ENCODE assay signal across 1 cellular context in the genomic region with DNA sequence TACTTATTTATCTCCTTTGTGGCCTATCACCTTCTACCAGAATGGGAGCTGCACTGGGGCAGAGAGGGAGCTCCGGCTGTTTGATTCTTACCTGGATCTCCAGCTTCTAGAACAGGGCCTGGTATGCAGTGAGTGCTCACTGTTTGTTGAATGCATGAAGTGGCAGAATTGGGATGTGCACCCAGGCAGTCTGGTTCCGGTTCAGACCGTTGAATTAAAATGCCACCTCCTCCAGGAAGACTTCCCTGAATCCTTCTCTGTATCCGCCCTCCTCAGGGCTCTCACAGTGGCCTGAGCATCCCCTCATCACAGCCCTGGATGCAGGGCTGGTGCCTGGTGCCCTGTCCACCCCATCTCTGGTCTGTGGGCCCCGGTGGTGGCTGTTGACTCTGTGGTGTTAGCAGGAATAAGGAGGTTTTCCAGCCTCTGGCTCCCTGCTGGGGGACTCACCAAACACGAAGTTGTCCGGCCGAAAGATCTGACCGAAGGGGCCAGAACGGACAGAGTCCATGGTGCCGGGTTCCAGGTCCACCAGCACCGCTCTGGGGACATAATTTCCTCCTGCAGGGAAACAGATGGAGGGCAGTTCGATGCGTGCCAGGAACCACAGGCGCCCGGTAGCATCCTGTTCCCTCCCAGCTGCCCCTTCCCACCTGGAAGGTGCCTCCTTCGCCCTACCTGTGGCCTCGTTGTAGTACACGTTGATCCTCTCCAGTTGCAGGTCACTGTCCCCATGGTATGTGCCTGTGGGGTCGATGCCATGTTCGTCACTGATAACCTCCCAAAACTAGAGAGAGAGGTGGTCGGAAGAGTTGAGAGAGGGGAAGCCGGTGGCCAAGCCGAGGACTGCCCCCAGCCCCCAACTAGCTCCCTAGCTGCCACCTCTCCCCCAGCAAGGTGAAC.
TF ChIP-seq lines count a peak whose summit lies in the region.

No MANE protein-coding gene starts in this region.

TF ChIP-seq in GM23338, 12 proteins besides CTCF, POLR2A, EP300 and RAD21 (continued from another document):
- TF ChIP-seq, protein P1, sequence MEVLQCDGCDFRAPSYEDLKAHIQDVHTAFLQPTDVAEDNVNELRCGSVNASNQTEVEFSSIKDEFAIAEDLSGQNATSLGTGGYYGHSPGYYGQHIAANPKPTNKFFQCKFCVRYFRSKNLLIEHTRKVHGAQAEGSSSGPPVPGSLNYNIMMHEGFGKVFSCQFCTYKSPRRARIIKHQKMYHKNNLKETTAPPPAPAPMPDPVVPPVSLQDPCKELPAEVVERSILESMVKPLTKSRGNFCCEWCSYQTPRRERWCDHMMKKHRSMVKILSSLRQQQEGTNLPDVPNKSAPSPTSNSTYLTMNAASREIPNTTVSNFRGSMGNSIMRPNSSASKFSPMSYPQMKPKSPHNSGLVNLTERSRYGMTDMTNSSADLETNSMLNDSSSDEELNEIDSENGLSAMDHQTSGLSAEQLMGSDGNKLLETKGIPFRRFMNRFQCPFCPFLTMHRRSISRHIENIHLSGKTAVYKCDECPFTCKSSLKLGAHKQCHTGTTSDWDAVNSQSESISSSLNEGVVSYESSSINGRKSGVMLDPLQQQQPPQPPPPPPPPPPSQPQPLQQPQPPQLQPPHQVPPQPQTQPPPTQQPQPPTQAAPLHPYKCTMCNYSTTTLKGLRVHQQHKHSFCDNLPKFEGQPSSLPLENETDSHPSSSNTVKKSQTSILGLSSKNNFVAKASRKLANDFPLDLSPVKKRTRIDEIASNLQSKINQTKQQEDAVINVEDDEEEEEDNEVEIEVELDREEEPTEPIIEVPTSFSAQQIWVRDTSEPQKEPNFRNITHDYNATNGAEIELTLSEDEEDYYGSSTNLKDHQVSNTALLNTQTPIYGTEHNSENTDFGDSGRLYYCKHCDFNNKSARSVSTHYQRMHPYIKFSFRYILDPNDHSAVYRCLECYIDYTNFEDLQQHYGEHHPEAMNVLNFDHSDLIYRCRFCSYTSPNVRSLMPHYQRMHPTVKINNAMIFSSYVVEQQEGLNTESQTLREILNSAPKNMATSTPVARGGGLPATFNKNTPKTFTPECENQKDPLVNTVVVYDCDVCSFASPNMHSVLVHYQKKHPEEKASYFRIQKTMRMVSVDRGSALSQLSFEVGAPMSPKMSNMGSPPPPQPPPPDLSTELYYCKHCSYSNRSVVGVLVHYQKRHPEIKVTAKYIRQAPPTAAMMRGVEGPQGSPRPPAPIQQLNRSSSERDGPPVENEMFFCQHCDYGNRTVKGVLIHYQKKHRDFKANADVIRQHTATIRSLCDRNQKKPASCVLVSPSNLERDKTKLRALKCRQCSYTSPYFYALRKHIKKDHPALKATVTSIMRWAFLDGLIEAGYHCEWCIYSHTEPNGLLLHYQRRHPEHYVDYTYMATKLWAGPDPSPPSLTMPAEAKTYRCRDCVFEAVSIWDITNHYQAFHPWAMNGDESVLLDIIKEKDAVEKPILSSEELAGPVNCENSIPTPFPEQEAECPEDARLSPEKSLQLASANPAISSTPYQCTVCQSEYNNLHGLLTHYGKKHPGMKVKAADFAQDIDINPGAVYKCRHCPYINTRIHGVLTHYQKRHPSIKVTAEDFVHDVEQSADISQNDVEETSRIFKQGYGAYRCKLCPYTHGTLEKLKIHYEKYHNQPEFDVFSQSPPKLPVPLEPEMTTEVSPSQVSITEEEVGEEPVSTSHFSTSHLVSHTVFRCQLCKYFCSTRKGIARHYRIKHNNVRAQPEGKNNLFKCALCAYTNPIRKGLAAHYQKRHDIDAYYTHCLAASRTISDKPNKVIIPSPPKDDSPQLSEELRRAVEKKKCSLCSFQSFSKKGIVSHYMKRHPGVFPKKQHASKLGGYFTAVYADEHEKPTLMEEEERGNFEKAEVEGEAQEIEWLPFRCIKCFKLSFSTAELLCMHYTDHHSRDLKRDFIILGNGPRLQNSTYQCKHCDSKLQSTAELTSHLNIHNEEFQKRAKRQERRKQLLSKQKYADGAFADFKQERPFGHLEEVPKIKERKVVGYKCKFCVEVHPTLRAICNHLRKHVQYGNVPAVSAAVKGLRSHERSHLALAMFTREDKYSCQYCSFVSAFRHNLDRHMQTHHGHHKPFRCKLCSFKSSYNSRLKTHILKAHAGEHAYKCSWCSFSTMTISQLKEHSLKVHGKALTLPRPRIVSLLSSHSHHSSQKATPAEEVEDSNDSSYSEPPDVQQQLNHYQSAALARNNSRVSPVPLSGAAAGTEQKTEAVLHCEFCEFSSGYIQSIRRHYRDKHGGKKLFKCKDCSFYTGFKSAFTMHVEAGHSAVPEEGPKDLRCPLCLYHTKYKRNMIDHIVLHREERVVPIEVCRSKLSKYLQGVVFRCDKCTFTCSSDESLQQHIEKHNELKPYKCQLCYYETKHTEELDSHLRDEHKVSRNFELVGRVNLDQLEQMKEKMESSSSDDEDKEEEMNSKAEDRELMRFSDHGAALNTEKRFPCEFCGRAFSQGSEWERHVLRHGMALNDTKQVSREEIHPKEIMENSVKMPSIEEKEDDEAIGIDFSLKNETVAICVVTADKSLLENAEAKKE (CRISPR knock-in tag; IDR thresholded peaks at IDR 0.05) = no peak
TF ChIP-seq in GM23338: peak in this region for 0.
